ENCODE assay signal across 8 cellular contexts in the genomic region with DNA sequence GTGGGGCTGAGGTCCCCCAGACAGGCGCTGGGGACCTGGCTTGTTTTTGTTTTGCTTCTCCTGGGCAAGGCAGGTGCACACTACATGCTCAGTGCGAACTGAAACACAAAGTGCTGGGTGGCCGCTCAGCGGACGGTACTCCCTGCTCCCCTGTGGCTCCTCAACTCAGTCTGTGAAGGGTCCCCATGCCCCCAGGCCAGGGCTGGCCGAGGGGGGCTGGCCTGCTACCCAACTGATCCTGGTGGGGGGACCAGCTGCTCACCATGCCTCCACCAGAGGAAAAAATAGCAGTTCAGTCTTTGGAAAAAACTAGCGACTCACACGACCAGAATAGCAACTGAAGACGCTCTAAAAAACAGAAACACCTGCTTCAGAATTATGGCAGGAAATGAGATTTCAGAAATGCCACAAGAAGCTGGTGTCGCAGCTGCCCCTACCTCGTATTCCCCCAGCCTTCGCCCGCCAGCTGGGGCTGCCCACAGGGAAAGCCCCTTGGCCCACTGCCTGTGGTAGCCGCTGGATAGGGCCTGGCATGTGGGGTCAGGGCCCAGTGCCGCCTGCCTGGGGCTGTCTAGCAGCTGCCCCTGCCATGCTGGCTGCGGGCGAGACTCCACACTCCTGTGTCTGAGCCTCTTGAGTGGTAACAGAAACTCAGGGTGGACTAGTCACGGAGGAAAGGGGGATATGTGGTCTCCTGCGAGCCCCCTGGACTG. TPM values are rescaled to one million over a fixed set of nuclear protein-coding genes. Genes with fewer than 3 reads are reported as not detected.
DNase-seq lines count a peak whose midpoint lies in the region; ATAC-seq and TF ChIP-seq lines count a peak whose summit lies in the region.

No MANE protein-coding gene starts in this region.

- no peak for TF ChIP-seq CTCF in psoas muscle (IDR thresholded peaks at IDR 0.05)
- no peak for TF ChIP-seq CTCF in PC-9 (conservative IDR thresholded peaks at IDR 0.05)
- no peak for TF ChIP-seq CTCF in neural progenitor cell (IDR thresholded peaks at IDR 0.05)
- TF ChIP-seq CTCF in mammary epithelial cell (conservative IDR thresholded peaks at IDR 0.05 in 1 of 2, IDR thresholded peaks at IDR 0.05 in 1 of 2; ENCODE audit: extremely low read depth in 1 of 2, insufficient read depth in 1 of 2, low read depth in 1 of 2, low read length in 2 of 2): no peak
- no peak for TF ChIP-seq CTCF in progenitor cell of endocrine pancreas (IDR thresholded peaks at IDR 0.05; ENCODE audit: unreplicated experiment)

- H3K4me3 ChIP-seq in psoas muscle (peak overlapping the region; percentile 27), PC-9 (no peak overlapping the region), neural progenitor cell (no peak overlapping the region), mammary epithelial cell (replicated peaks in 1 of 3; ENCODE audit: insufficient read depth in 1 of 3, low read depth in 2 of 3, low read length in 3 of 3) (no peak overlapping the region)

- POLR2A ChIA-PET in activated CD4-positive, alpha-beta memory T cell treated with anti-CD3 and anti-CD28 coated beads, Interleukin-2, amount 10 ng/mL, durations not matched to agents 7 days and 5 days (lab: Charles Lee): interaction anchor here (0.6 to 5.7 kb wide), 14 partner anchors 10 to 275 kb away, joined by 3 to 87 read pairs (median 6); a partner anchor contains a TSS
- POLR2A ChIA-PET in PC-9 (lab: Charles Lee; ENCODE audit: unreplicated experiment): no interaction called here

- H3K9me3 Mint-ChIP-seq in activated CD4-positive, alpha-beta memory T cell treated with anti-CD3 and anti-CD28 coated beads, Interleukin-2, amount 10 ng/mL, durations not matched to agents 7 days and 5 days: peaks cover 2% of the 10 kb centered on the region
- H3K9me3 Mint-ChIP-seq in neural progenitor cell: peaks cover 4% of the 10 kb centered on the region
- H3K9me3 Mint-ChIP-seq in progenitor cell of endocrine pancreas (ENCODE audit: low read depth): no peaks in the 10 kb centered on the region

- H2AFZ ChIP-seq in PC-9 (no peak overlapping the region), neural progenitor cell (replicated peaks) (no peak overlapping the region), mammary epithelial cell (ENCODE audit: low read depth, low read length) (no peak overlapping the region)

- H3K4me2 ChIP-seq in PC-9 (no peak overlapping the region), neural progenitor cell (no peak overlapping the region), mammary epithelial cell (ENCODE audit: insufficient read depth, low read depth, low read length) (no peak overlapping the region)

- H4K20me1 ChIP-seq in PC-9 (ENCODE audit: insufficient read depth): no peaks in the 10 kb centered on the region
- H4K20me1 ChIP-seq in neural progenitor cell (ENCODE audit: low read depth): no peaks in the 10 kb centered on the region
- H4K20me1 ChIP-seq in mammary epithelial cell (ENCODE audit: insufficient read depth, low read length): no peaks in the 10 kb centered on the region

- H3K9me3 ChIP-seq in psoas muscle (no peaks in the 10 kb centered on the region), PC-9 (ENCODE audit: insufficient read depth, low read depth) (no peaks in the 10 kb centered on the region; the same call in 1 of the 2 replicates), neural progenitor cell (ENCODE audit: low read depth) (no peaks in the 10 kb centered on the region), mammary epithelial cell (replicated peaks; ENCODE audit: insufficient read depth, low read length) (no peaks in the 10 kb centered on the region)

- H3K9ac ChIP-seq in neural progenitor cell: no peak overlapping the region
- H3K9ac ChIP-seq in mammary epithelial cell (ENCODE audit: insufficient read depth, low read length): no peak overlapping the region

- in situ Hi-C loops in mammary epithelial cell (cut with MboI; ENCODE audit: low sequenced_read_pairs in 2 of 2): no loop called here

- H3K36me3 Mint-ChIP-seq in activated CD4-positive, alpha-beta memory T cell treated with anti-CD3 and anti-CD28 coated beads, Interleukin-2, amount 10 ng/mL, durations not matched to agents 7 days and 5 days (ENCODE audit: low read depth): no peaks in the 10 kb centered on the region
- H3K36me3 Mint-ChIP-seq in neural progenitor cell (no peaks in the 10 kb centered on the region), progenitor cell of endocrine pancreas (ENCODE audit: insufficient read depth) (no peaks in the 10 kb centered on the region)

- BruUV-seq in PC-9 (replicated peaks; lab: Mats Ljungman, UMichigan) (no TSS peak), mammary epithelial cell (replicated peaks; lab: Mats Ljungman, UMichigan) (no TSS peak)

- peaks cover 10% of the 10 kb centered on the region; the same call in 1 of the 2 replicates for H3F3A ChIP-seq in PC-9 (ENCODE audit: insufficient read depth, low read depth)
- H3F3A ChIP-seq in neural progenitor cell (ENCODE audit: low read depth): no peaks in the 10 kb centered on the region

- H3K36me3 ChIP-seq in psoas muscle (ENCODE audit: insufficient read depth in 1 of 2, low read depth in 1 of 2): no peaks in the 10 kb centered on the region
- no peaks in the 10 kb centered on the region for H3K36me3 ChIP-seq in PC-9 (ENCODE audit: low read depth)
- no peaks in the 10 kb centered on the region for H3K36me3 ChIP-seq in neural progenitor cell
- H3K36me3 ChIP-seq in mammary epithelial cell (ENCODE audit: insufficient read depth, low read length): no peaks in the 10 kb centered on the region

- dilution Hi-C loops in mammary epithelial cell (cut with HindIII; ENCODE audit: low sequenced_read_pairs): no loop called here

- H3K27ac ChIP-seq in psoas muscle (peak overlapping the region; percentile 57), PC-9 (no peak overlapping the region), neural progenitor cell (no peak overlapping the region), mammary epithelial cell (ENCODE audit: insufficient read depth, low read depth, low read length) (no peak overlapping the region)

- ATAC-seq in GM19324 (IDR thresholded peaks at IDR 0.05; ENCODE audit: low FRiP score, unreplicated experiment): peak; percentile 85
- peak; percentile 85 for ATAC-seq in HG03135 (IDR thresholded peaks at IDR 0.05; ENCODE audit: unreplicated experiment)
- peak; percentile 64 to 96 (median 82) for ATAC-seq in psoas muscle

- H3K4me1 ChIP-seq in psoas muscle (peaks cover 8% of the 10 kb centered on the region), PC-9 (replicated peaks; ENCODE audit: insufficient read depth) (peaks cover 16% of the 10 kb centered on the region), neural progenitor cell (no peaks in the 10 kb centered on the region), mammary epithelial cell (ENCODE audit: insufficient read depth, low read length) (peaks cover 10% of the 10 kb centered on the region)

- H3K27me3 ChIP-seq in psoas muscle (ENCODE audit: insufficient read depth in 3 of 3, low read length in 2 of 3) (no peaks in the 10 kb centered on the region), PC-9 (ENCODE audit: insufficient read depth, low read depth) (no peaks in the 10 kb centered on the region), neural progenitor cell (no peaks in the 10 kb centered on the region), mammary epithelial cell (ENCODE audit: insufficient read depth, low read length) (no peaks in the 10 kb centered on the region)

- H3K79me2 ChIP-seq in PC-9 (ENCODE audit: low read depth) (no peaks in the 10 kb centered on the region), neural progenitor cell (ENCODE audit: low read depth) (no peaks in the 10 kb centered on the region), mammary epithelial cell (ENCODE audit: insufficient read depth, low read length) (no peaks in the 10 kb centered on the region)

- CTCF ChIA-PET in activated CD4-positive, alpha-beta memory T cell treated with anti-CD3 and anti-CD28 coated beads, Interleukin-2, amount 10 ng/mL, durations not matched to agents 7 days and 5 days (lab: Charles Lee): interaction anchor here (0.9 to 2.9 kb wide), 8 partner anchors 10 to 44 kb away, joined by 3 to 9 read pairs (median 5); a partner anchor contains a TSS
- CTCF ChIA-PET in PC-9 (lab: Charles Lee): no interaction called here
- CTCF ChIA-PET in mammary epithelial cell (lab: Charles Lee; ENCODE audit: low non-redundant PET): no interaction called here

- H3K4me1 Mint-ChIP-seq in activated CD4-positive, alpha-beta memory T cell treated with anti-CD3 and anti-CD28 coated beads, Interleukin-2, amount 10 ng/mL, durations not matched to agents 7 days and 5 days: peaks cover 45% of the 10 kb centered on the region
- peaks cover 4% of the 10 kb centered on the region for H3K4me1 Mint-ChIP-seq in neural progenitor cell
- H3K4me1 Mint-ChIP-seq in progenitor cell of endocrine pancreas (ENCODE audit: low read depth): no peaks in the 10 kb centered on the region

- peak overlapping the region; percentile 67 for H3K4me3 Mint-ChIP-seq in activated CD4-positive, alpha-beta memory T cell treated with anti-CD3 and anti-CD28 coated beads, Interleukin-2, amount 10 ng/mL, durations not matched to agents 7 days and 5 days
- no peak overlapping the region for H3K4me3 Mint-ChIP-seq in neural progenitor cell
- H3K4me3 Mint-ChIP-seq in progenitor cell of endocrine pancreas (ENCODE audit: low read depth): no peak overlapping the region

- intact Hi-C loops in psoas muscle (cut with DNase I) (no loop called here), PC-9 (cut with micrococcal nuclease; ENCODE audit: unreplicated experiment) (no loop called here), mammary epithelial cell (cut with micrococcal nuclease) (no loop called here)

- peak overlapping the region; percentile 92 for H3K27ac Mint-ChIP-seq in activated CD4-positive, alpha-beta memory T cell treated with anti-CD3 and anti-CD28 coated beads, Interleukin-2, amount 10 ng/mL, durations not matched to agents 7 days and 5 days
- H3K27ac Mint-ChIP-seq in neural progenitor cell: no peak overlapping the region
- no peak overlapping the region for H3K27ac Mint-ChIP-seq in progenitor cell of endocrine pancreas

- 22 to 33% (median 22%) methylated on average over 19 of the region's 19 CpGs for WGBS in psoas muscle, 3 donors
- 84% methylated on average over 19 of the region's 19 CpGs for WGBS in mammary epithelial cell (ENCODE audit: low coverage, missing lambda C conversion rate)

- DNase-seq in activated CD4-positive, alpha-beta memory T cell treated with anti-CD3 and anti-CD28 coated beads, Interleukin-2, amount 10 ng/mL, durations not matched to agents 7 days and 5 days: peak; percentile 51
- peak in 1 of 2 donors; percentile 59 for DNase-seq in psoas muscle
- no peak for DNase-seq in PC-9
- DNase-seq in neural progenitor cell (ENCODE audit: low spot score): no peak
- no peak for DNase-seq in mammary epithelial cell
- DNase-seq in progenitor cell of endocrine pancreas (ENCODE audit: low spot score, unreplicated experiment): no peak

- H3K27me3 Mint-ChIP-seq in activated CD4-positive, alpha-beta memory T cell treated with anti-CD3 and anti-CD28 coated beads, Interleukin-2, amount 10 ng/mL, durations not matched to agents 7 days and 5 days: no peaks in the 10 kb centered on the region
- peaks cover 3% of the 10 kb centered on the region for H3K27me3 Mint-ChIP-seq in neural progenitor cell (ENCODE audit: insufficient read depth, low read depth)
- H3K27me3 Mint-ChIP-seq in progenitor cell of endocrine pancreas: no peaks in the 10 kb centered on the region

- no peaks in the 10 kb centered on the region for H3K9me2 ChIP-seq in PC-9 (ENCODE audit: insufficient read depth)

RNA-seq across cellular contexts. Expression of a gene that starts 43.7 kb away (rescaled TPM):
- 10 to 100 TPM; 55.4 to 62.6 TPM for total RNA-seq in activated CD4-positive, alpha-beta memory T cell treated with anti-CD3 and anti-CD28 coated beads, Interleukin-2, amount 10 ng/mL, durations not matched to agents 7 days and 5 days
- total RNA-seq in psoas muscle (10 to 100 TPM; 13.6 to 15.1 (median 14.5) TPM), PC-9 (2021) (21.1 and 26.2 TPM in 2 replicates), neural progenitor cell (ENCODE audit: low replicate concordance) (67.5 and 94.7 TPM in 2 replicates), mammary epithelial cell (100 to 1,000 TPM in 1 of 2 donors, 10 to 100 TPM in 1; 79.1 to 102 TPM), progenitor cell of endocrine pancreas (86.2 and 91.1 TPM in 2 replicates)
- polyA plus RNA-seq in psoas muscle (1 to 10 TPM; 5.1 to 9.5 (median 5.8) TPM), mammary epithelial cell (57.7 TPM)
- polyA minus RNA-seq in mammary epithelial cell: 187 TPM
